ENCODE assay signal across 8 cellular contexts in the genomic region with DNA sequence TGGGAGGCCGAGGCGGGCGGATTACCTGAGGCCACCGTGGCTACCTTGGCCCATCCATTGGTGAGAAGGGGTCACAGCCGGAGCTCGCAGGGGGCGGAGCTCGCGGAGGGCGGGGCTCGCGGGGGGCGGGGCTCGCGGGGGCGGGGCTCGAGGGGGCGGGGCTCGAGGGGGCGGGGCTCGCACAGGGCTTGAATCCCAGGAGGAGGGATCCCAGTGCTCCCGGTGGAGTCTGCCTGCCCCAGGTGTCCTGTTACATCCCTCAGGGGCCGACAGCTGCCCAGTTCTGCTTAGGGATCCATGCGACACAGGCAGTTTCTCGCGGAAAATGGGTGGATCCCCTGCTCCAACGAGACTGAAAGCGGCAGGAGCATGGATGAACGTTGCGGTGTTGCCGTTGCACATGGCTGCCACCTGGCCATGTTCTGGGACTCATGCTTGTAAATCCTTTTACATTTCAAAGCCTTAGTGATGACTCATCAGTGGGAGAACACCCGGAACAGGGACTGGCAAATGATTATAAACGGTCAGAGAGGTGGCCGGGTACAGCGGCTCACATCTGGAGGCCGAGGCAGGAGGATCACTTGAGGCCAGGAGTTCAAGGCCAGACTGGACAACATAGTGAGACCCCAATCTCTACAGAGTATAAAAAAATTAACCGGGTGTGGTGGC. TPM values are rescaled to one million over a fixed set of nuclear protein-coding genes. Genes with fewer than 3 reads are reported as not detected.
DNase-seq lines count a peak whose midpoint lies in the region; ATAC-seq lines count a peak whose summit lies in the region.

No MANE protein-coding gene starts in this region.

- ATAC-seq in HG03469 (IDR thresholded peaks at IDR 0.05; ENCODE audit: unreplicated experiment) (no peak), GM18517 (IDR thresholded peaks at IDR 0.05; ENCODE audit: unreplicated experiment) (no peak), GM19452 (IDR thresholded peaks at IDR 0.05; ENCODE audit: unreplicated experiment) (no peak)

- H3K4me3 Mint-ChIP-seq in activated CD4-positive, alpha-beta T cell treated with anti-CD3 and anti-CD28 coated beads, Interleukin-2, amount 10 ng/mL, durations not matched to agents 24 days and 14 days = no peak overlapping the region

- peaks cover 4% of the 10 kb centered on the region for H3K27me3 Mint-ChIP-seq in activated CD4-positive, alpha-beta T cell treated with anti-CD3 and anti-CD28 coated beads, Interleukin-2, amount 10 ng/mL, durations not matched to agents 24 days and 14 days

- H3K27ac Mint-ChIP-seq in activated CD4-positive, alpha-beta T cell treated with anti-CD3 and anti-CD28 coated beads, Interleukin-2, amount 10 ng/mL, durations not matched to agents 24 days and 14 days = no peak overlapping the region

- no peak overlapping the region for H3K27ac ChIP-seq in SJSA1

- H3K4me3 ChIP-seq in SJSA1 = no peak overlapping the region

- H3K36me3 Mint-ChIP-seq in activated CD4-positive, alpha-beta T cell treated with anti-CD3 and anti-CD28 coated beads, Interleukin-2, amount 10 ng/mL, durations not matched to agents 24 days and 14 days (ENCODE audit: low read depth) = peaks cover 5% of the 10 kb centered on the region

- no peaks in the 10 kb centered on the region for H3K4me1 Mint-ChIP-seq in activated CD4-positive, alpha-beta T cell treated with anti-CD3 and anti-CD28 coated beads, Interleukin-2, amount 10 ng/mL, durations not matched to agents 24 days and 14 days

- H3K9me3 Mint-ChIP-seq in activated CD4-positive, alpha-beta T cell treated with anti-CD3 and anti-CD28 coated beads, Interleukin-2, amount 10 ng/mL, durations not matched to agents 24 days and 14 days = peaks cover 5% of the 10 kb centered on the region

- H3K4me1 ChIP-seq in SJSA1 (replicated peaks) = peaks cover 3% of the 10 kb centered on the region

- peak; percentile 91 for DNase-seq in Caki2 (ENCODE audit: low read depth)
- DNase-seq in LoVo (ENCODE audit: low spot score) = peak; percentile 82
- peak; percentile 44 to 57 for DNase-seq in SJSA1 (ENCODE audit: low read depth in 1 of 2, low spot score in 2 of 2)
- peak; percentile 65 for DNase-seq in hepatic stellate cell (ENCODE audit: low spot score)
- no peak for DNase-seq in activated CD4-positive, alpha-beta T cell treated with anti-CD3 and anti-CD28 coated beads, Interleukin-2, amount 10 ng/mL, durations not matched to agents 24 days and 14 days

- in situ Hi-C loops in Caki2 (cut with HindIII; ENCODE audit: low pct_unique_long_range_greater_than_20kb, low sequenced_read_pairs) = no loop called here

- peaks cover 4% of the 10 kb centered on the region for H3K9me3 ChIP-seq in SJSA1 (replicated peaks)

- H3K27me3 ChIP-seq in SJSA1 (replicated peaks) = no peaks in the 10 kb centered on the region

- intact Hi-C loops in activated CD4-positive, alpha-beta T cell treated with anti-CD3 and anti-CD28 coated beads, Interleukin-2, amount 10 ng/mL, durations not matched to agents 24 days and 14 days (cut with micrococcal nuclease) = no loop called here

- H3K36me3 ChIP-seq in SJSA1 = no peaks in the 10 kb centered on the region

RNA-seq across cellular contexts. Expression of a gene that starts 25.1 kb away (rescaled TPM):
- total RNA-seq in Caki2 (2014; rRNA removed; shearing (Covaris generic); ENCODE audit: low replicate concordance) = 0.09 and 0.44 TPM in 2 replicates
- total RNA-seq in SJSA1 (2014; rRNA removed; shearing (Covaris generic)) = not detected in 2 replicates
- 0.09 TPM in 1 of 2 replicates, not detected in the other for total RNA-seq in activated CD4-positive, alpha-beta T cell treated with anti-CD3 and anti-CD28 coated beads, Interleukin-2, amount 10 ng/mL, durations not matched to agents 24 days and 14 days

RNA-seq across cellular contexts. Expression of a gene that starts 42.2 kb away (rescaled TPM):
- 31.9 and 50.6 TPM in 2 replicates for total RNA-seq in Caki2 (2014; rRNA removed; shearing (Covaris generic); ENCODE audit: low replicate concordance)
- 48.8 and 86.2 TPM in 2 replicates for total RNA-seq in SJSA1 (2014; rRNA removed; shearing (Covaris generic))
- 182 and 190 TPM in 2 replicates for total RNA-seq in activated CD4-positive, alpha-beta T cell treated with anti-CD3 and anti-CD28 coated beads, Interleukin-2, amount 10 ng/mL, durations not matched to agents 24 days and 14 days

RNA-seq across cellular contexts. Expression of a gene that starts 56.7 kb away (rescaled TPM):
- total RNA-seq in Caki2 (2014; rRNA removed; shearing (Covaris generic); ENCODE audit: low replicate concordance) = 20.6 and 30.0 TPM in 2 replicates
- 32.2 and 45.2 TPM in 2 replicates for total RNA-seq in SJSA1 (2014; rRNA removed; shearing (Covaris generic))
- 69.7 and 69.8 TPM in 2 replicates for total RNA-seq in activated CD4-positive, alpha-beta T cell treated with anti-CD3 and anti-CD28 coated beads, Interleukin-2, amount 10 ng/mL, durations not matched to agents 24 days and 14 days

RNA-seq across cellular contexts. Expression of a gene that starts 56.8 kb away (rescaled TPM):
- total RNA-seq in Caki2 (2014; rRNA removed; shearing (Covaris generic); ENCODE audit: low replicate concordance) = 238 and 305 TPM in 2 replicates
- 218 and 270 TPM in 2 replicates for total RNA-seq in SJSA1 (2014; rRNA removed; shearing (Covaris generic))
- total RNA-seq in activated CD4-positive, alpha-beta T cell treated with anti-CD3 and anti-CD28 coated beads, Interleukin-2, amount 10 ng/mL, durations not matched to agents 24 days and 14 days = 190 and 192 TPM in 2 replicates
